19 cellular contexts compared by ENCODE assay signal in genomic region chr11:112541140-112541901, GRCh38.
A peak's percentile ranks its signal among the peaks of the same experiment; 100 is the strongest.
DNase-seq lines count a peak whose midpoint lies in the region; ATAC-seq and TF ChIP-seq lines count a peak whose summit lies in the region.
"Had no signal": no experiment of that assay in that cellular context is flagged by ENCODE, and none has a peak within 500 bp of the region (broad histone marks: within the 10 kb centered on the region; RNA-seq: fewer than 3 reads in every experiment).

No MANE protein-coding gene starts in this region.

- H3K79me2 ChIP-seq in mesendoderm (ENCODE audit: control insufficient read depth, insufficient read depth, low read length) = no peaks in the 10 kb centered on the region

- no peak for TF ChIP-seq POLR2A in ovary (IDR thresholded peaks at IDR 0.05)

- no peaks in the 10 kb centered on the region for H3K36me3 Mint-ChIP-seq in CD4-positive, alpha-beta T cell (ENCODE audit: low read depth)
- H3K36me3 Mint-ChIP-seq in T-cell = no peaks in the 10 kb centered on the region

- H3K27ac Mint-ChIP-seq in CD4-positive, alpha-beta T cell = peak overlapping the region; percentile 52
- H3K27ac Mint-ChIP-seq in T-cell = peak overlapping the region in 1 of 2 donors; percentile 36

- no peak overlapping the region for H3K4ac ChIP-seq in mesendoderm (ENCODE audit: low read depth, low read length)

- no peaks in the 10 kb centered on the region for H3K9me3 Mint-ChIP-seq in CD4-positive, alpha-beta T cell
- no peaks in the 10 kb centered on the region for H3K9me3 Mint-ChIP-seq in T-cell

- H3K23ac ChIP-seq in mesendoderm (ENCODE audit: low read length) = no peak overlapping the region

- H3K9ac ChIP-seq in BLaER1 (no peak overlapping the region), mesendoderm (ENCODE audit: low read length) (no peak overlapping the region)

- H2BK120ac ChIP-seq in mesendoderm (ENCODE audit: low read depth, low read length) = no peak overlapping the region

- ATAC-seq in CD4-positive, alpha-beta T cell (ENCODE audit: poor library complexity) = no peak
- ATAC-seq in T-cell (replicated peaks in 1 of 4) (peak in 3 of 4 experiments; percentile 29 to 69 (median 45)), GM21529 (IDR thresholded peaks at IDR 0.05; ENCODE audit: unreplicated experiment) (no peak)

- no peak overlapping the region for H2BK15ac ChIP-seq in mesendoderm (replicated peaks; ENCODE audit: low read depth)

- no peak overlapping the region for H4K8ac ChIP-seq in mesendoderm (ENCODE audit: low read depth, low read length)

- H3K27ac ChIP-seq in BLaER1 (no peak overlapping the region), mesendoderm (ENCODE audit: low read depth, low read length) (no peak overlapping the region), ovary (no peak overlapping the region)
- H3K27ac ChIP-seq in CD4-positive, alpha-beta T cell (ENCODE audit: low read depth, low read length) = no peak overlapping the region
- H3K27ac ChIP-seq: C4-2B, HL-60, PC-9, SJSA1 had no signal

- H4K20me1 ChIP-seq in BLaER1 = no peaks in the 10 kb centered on the region

- H3K4me1 ChIP-seq in BLaER1 (peaks cover 44% of the 10 kb centered on the region), mesendoderm (ENCODE audit: control insufficient read depth, low read depth, low read length) (no peaks in the 10 kb centered on the region), ovary (ENCODE audit: insufficient read depth) (no peaks in the 10 kb centered on the region)
- H3K4me1 ChIP-seq: SJSA1 had no signal

- WGBS in mesendoderm (ENCODE audit: extremely low coverage, insufficient coverage, low lambda C conversion rate) = no CpG with 5 or more reads among the region's 3 CpGs
- WGBS in ovary, 3 donors = 74 to 78% (median 78%) methylated on average over 3 of the region's 3 CpGs

- no peak overlapping the region for H4K5ac ChIP-seq in mesendoderm (ENCODE audit: low read length)

- no peak for DNase-seq in CD4-positive, alpha-beta T cell
- DNase-seq in T-cell = no peak
- DNase-seq in mesendoderm = peak; percentile 51
- DNase-seq in GM03348 (ENCODE audit: low spot score) = no peak
- no peak for DNase-seq in ovary
- DNase-seq: DMS 273 treated with DMSO at 0.1 percent for 48 hours, IMR-90, MG63, NCI-H1048, NCI-H1436, NCI-H2029, NCI-H2171, NCI-H526, PC-9 had no signal

- TF ChIP-seq EP300 in ovary (IDR thresholded peaks at IDR 0.05) = no peak

- no peak overlapping the region for H3K18ac ChIP-seq in mesendoderm (ENCODE audit: low read length)

- no peak overlapping the region for H2BK5ac ChIP-seq in mesendoderm (ENCODE audit: low read length)

- no peaks in the 10 kb centered on the region for H3K27me3 ChIP-seq in BLaER1
- no peaks in the 10 kb centered on the region for H3K27me3 ChIP-seq in CD4-positive, alpha-beta T cell (ENCODE audit: control insufficient read depth, insufficient read depth, low read length)
- no peaks in the 10 kb centered on the region for H3K27me3 ChIP-seq in mesendoderm (ENCODE audit: insufficient read depth, low read length, poor library complexity)
- H3K27me3 ChIP-seq in ovary = no peaks in the 10 kb centered on the region
- H3K27me3 ChIP-seq: MG63, SJSA1 had no signal

- H3K4me1 Mint-ChIP-seq in CD4-positive, alpha-beta T cell (ENCODE audit: low read depth) = peaks cover 60% of the 10 kb centered on the region
- peaks cover 25 to 44% (median 26%) of the 10 kb centered on the region in 3 donors for H3K4me1 Mint-ChIP-seq in T-cell

- H3K79me1 ChIP-seq in mesendoderm (ENCODE audit: low read length) = no peaks in the 10 kb centered on the region

- intact Hi-C loops in CD4-positive, alpha-beta T cell (cut with DNase I, micrococcal nuclease) = no loop called here
- intact Hi-C loops in ovary (cut with DNase I) = no loop called here

- no peak overlapping the region for H3K56ac ChIP-seq in mesendoderm (ENCODE audit: low read length)

- no peak for TF ChIP-seq CTCF in CD4-positive, alpha-beta T cell (IDR thresholded peaks at IDR 0.05)
- TF ChIP-seq CTCF in ovary (IDR thresholded peaks at IDR 0.05) = no peak

- H3K4me3 ChIP-seq in BLaER1 = no peak overlapping the region
- H3K4me3 ChIP-seq in mesendoderm (ENCODE audit: low read length) = no peak overlapping the region
- no peak overlapping the region for H3K4me3 ChIP-seq in ovary
- H3K4me3 ChIP-seq: MG63, PC-9, SJSA1 had no signal

- CTCF ChIA-PET in CD4-positive, alpha-beta T cell (lab: Charles Lee) = interaction anchor here (1.6 kb wide), 1 partner anchor 14 kb away, joined by 5 read pairs; no protein-coding TSS in a partner anchor
- CTCF ChIA-PET in T-cell (lab: Charles Lee) = interaction anchor here in 1 of 2 donors (1.2 kb wide), 1 partner anchor 14 kb away, joined by 4 read pairs; no protein-coding TSS in a partner anchor

- H3K4me3 Mint-ChIP-seq in CD4-positive, alpha-beta T cell = no peak overlapping the region
- H3K4me3 Mint-ChIP-seq in T-cell = peak overlapping the region in 1 of 3 donors; percentile 17

- peak overlapping the region; percentile 70; the same call in 1 of the 2 replicates for H3K4me2 ChIP-seq in BLaER1
- H3K4me2 ChIP-seq in mesendoderm (ENCODE audit: low read length) = no peak overlapping the region

- H3K9me3 ChIP-seq in BLaER1 (no peaks in the 10 kb centered on the region), ovary (no peaks in the 10 kb centered on the region)
- no peaks in the 10 kb centered on the region for H3K9me3 ChIP-seq in CD4-positive, alpha-beta T cell (ENCODE audit: control insufficient read depth, low read length)
- H3K9me3 ChIP-seq: MG63, SJSA1 had no signal

- H3K36me3 ChIP-seq in BLaER1 = no peaks in the 10 kb centered on the region
- H3K36me3 ChIP-seq in mesendoderm (ENCODE audit: control insufficient read depth, insufficient read depth, low read length) = no peaks in the 10 kb centered on the region
- H3K36me3 ChIP-seq in ovary = no peaks in the 10 kb centered on the region
- H3K36me3 ChIP-seq: MG63, SJSA1 had no signal

- POLR2A ChIA-PET in CD4-positive, alpha-beta T cell (lab: Charles Lee) = interaction anchor here (1.4 kb wide), 1 partner anchor 21 kb away, joined by 4 read pairs; no protein-coding TSS in a partner anchor
- POLR2A ChIA-PET in T-cell (lab: Charles Lee) = no interaction called here

- peaks cover 5% of the 10 kb centered on the region for H3K27me3 Mint-ChIP-seq in CD4-positive, alpha-beta T cell
- H3K27me3 Mint-ChIP-seq in T-cell = peaks cover 2 to 4% of the 10 kb centered on the region in 2 donors

- no peak overlapping the region for H2AK5ac ChIP-seq in mesendoderm (ENCODE audit: low read length)

Comparison
In these comparisons a context has a peak if more than half of its experiments do, and no peak if none do; other contexts are left out.
1. ATAC-seq: peak in T-cell (3 of 4); none in CD4-positive, alpha-beta T cell (single experiment) and GM21529 (single experiment).